Comparison of ENCODE assay signal across 1 cellular context in the genomic region with DNA sequence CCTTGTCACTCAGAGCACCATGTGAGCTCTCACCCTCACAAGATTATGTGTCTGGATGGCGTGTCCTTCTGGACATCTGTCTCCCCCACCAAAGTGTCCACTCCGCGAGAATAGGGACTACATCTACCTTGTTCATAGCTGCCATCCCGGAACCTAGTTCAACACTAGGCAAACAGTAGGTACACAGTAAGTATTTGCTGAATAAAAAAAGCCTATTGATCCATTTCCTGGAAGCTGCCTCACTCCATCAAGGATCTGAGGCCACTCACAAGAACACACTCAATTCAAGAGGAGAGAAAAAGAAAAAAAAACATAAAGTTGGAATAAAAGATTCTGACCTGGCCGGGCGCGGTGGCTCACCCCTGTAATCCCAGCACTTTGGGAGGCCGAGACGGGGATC.
A peak's percentile ranks its signal among the peaks of the same experiment; 100 is the strongest.
TF ChIP-seq lines count a peak whose summit lies in the region.

No MANE protein-coding gene starts in this region.

TF ChIP-seq in HepG2, 621 proteins besides CTCF, POLR2A, EP300 and RAD21:
- TF ChIP-seq ATF7 (IDR thresholded peaks at IDR 0.05), result no peak
- no peak for TF ChIP-seq ATF7 (CRISPR knock-in tag; IDR thresholded peaks at IDR 0.05)
- no peak for TF ChIP-seq PHF8 (CRISPR knock-in tag; IDR thresholded peaks at IDR 0.05)
- peak; percentile 77 for TF ChIP-seq ZNF12 (CRISPR knock-in tag; IDR thresholded peaks at IDR 0.05)
- peak; percentile 76 for TF ChIP-seq ZNF629 (CRISPR knock-in tag; conservative IDR thresholded peaks at IDR 0.05)
- TF ChIP-seq CSRNP1 (CRISPR knock-in tag; IDR thresholded peaks at IDR 0.05), result no peak
- TF ChIP-seq ZNF510 (CRISPR knock-in tag; IDR thresholded peaks at IDR 0.05; ENCODE audit: low read depth), result no peak
- TF ChIP-seq ZNF225 (CRISPR knock-in tag; IDR thresholded peaks at IDR 0.05), result no peak
- TF ChIP-seq ZMYM3 (CRISPR knock-in tag; IDR thresholded peaks at IDR 0.05), result 0 out of 2 replicates have a peak, but pooled peaks have one; percentile 30
- TF ChIP-seq ZNF543 (CRISPR knock-in tag; IDR thresholded peaks at IDR 0.05), result no peak
- no peak for TF ChIP-seq CREB1 (IDR thresholded peaks at IDR 0.05)
- TF ChIP-seq CREB1 (CRISPR knock-in tag; IDR thresholded peaks at IDR 0.05), result no peak
- no peak for TF ChIP-seq RNF2 (conservative IDR thresholded peaks at IDR 0.05; ENCODE audit: low read depth)
- TF ChIP-seq, protein P1, sequence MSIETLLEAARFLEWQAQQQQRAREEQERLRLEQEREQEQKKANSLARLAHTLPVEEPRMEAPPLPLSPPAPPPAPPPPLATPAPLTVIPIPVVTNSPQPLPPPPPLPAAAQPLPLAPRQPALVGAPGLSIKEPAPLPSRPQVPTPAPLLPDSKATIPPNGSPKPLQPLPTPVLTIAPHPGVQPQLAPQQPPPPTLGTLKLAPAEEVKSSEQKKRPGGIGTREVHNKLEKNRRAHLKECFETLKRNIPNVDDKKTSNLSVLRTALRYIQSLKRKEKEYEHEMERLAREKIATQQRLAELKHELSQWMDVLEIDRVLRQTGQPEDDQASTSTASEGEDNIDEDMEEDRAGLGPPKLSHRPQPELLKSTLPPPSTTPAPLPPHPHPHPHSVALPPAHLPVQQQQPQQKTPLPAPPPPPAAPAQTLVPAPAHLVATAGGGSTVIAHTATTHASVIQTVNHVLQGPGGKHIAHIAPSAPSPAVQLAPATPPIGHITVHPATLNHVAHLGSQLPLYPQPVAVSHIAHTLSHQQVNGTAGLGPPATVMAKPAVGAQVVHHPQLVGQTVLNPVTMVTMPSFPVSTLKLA (IDR thresholded peaks at IDR 0.05), result no peak
- no peak for TF ChIP-seq CBX5 (CRISPR knock-in tag; IDR thresholded peaks at IDR 0.05; ENCODE audit: borderline replicate concordance)
- peak; percentile 82 for TF ChIP-seq BCL6 (CRISPR knock-in tag; IDR thresholded peaks at IDR 0.05)
- no peak for TF ChIP-seq SOX13 (IDR thresholded peaks at IDR 0.05)
- peak in 1 of 2 experiments; percentile 16; a peak in 1 of 4 replicates for TF ChIP-seq SOX13 (CRISPR knock-in tag; conservative IDR thresholded peaks at IDR 0.05 in 1 of 2, IDR thresholded peaks at IDR 0.05 in 1 of 2)
- no peak for TF ChIP-seq ATAD3A (CRISPR knock-in tag; IDR thresholded peaks at IDR 0.05)
- 0 out of 2 replicates have a peak, but pooled peaks have one; percentile 16 for TF ChIP-seq RARA (CRISPR knock-in tag; IDR thresholded peaks at IDR 0.05)
- no peak for TF ChIP-seq KDM5B (CRISPR knock-in tag; IDR thresholded peaks at IDR 0.05; ENCODE audit: borderline replicate concordance)
TF ChIP-seq in HepG2: peak in this region for 6.
